Comparison of ENCODE assay signal across 11 cellular contexts in genomic region chr17:46769531-46770438, GRCh38. TPM values are rescaled to one million over a fixed set of nuclear protein-coding genes. Genes with fewer than 3 reads are reported as not detected.
A peak's percentile ranks its signal among the peaks of the same experiment; 100 is the strongest.
DNase-seq lines count a peak whose midpoint lies in the region; ATAC-seq and TF ChIP-seq lines count a peak whose summit lies in the region.
"Had no signal": no experiment of that assay in that cellular context is flagged by ENCODE, and none has a peak within 500 bp of the region (broad histone marks: within the 10 kb centered on the region; RNA-seq: fewer than 3 reads in every experiment).

No MANE protein-coding gene starts in this region.

- H3K27me3 ChIP-seq in mesendoderm (ENCODE audit: insufficient read depth, low read length, poor library complexity), result no peaks in the 10 kb centered on the region
- no peaks in the 10 kb centered on the region for H3K27me3 ChIP-seq in thoracic aorta (replicated peaks; ENCODE audit: insufficient read depth)
- H3K27me3 ChIP-seq: cardiac muscle cell had no signal

- no peak overlapping the region for H3K23ac ChIP-seq in mesendoderm (ENCODE audit: low read length)

- CTCF ChIA-PET in activated naive CD4-positive, alpha-beta T cell treated with anti-CD3 and anti-CD28 coated beads for 36 hours (lab: Charles Lee), result interaction anchor here (0.7 kb wide), 1 partner anchor 13 kb away, joined by 3 read pairs; no protein-coding TSS in a partner anchor
- CTCF ChIA-PET in HEK293T (lab: Yijun Ruan, JAX), result no interaction called here

- peak overlapping the region; percentile 11 for H3K4ac ChIP-seq in mesendoderm (ENCODE audit: low read depth, low read length)

- H3K27ac ChIP-seq in mesendoderm (ENCODE audit: low read depth, low read length) (peak overlapping the region; percentile 98), thoracic aorta (no peak overlapping the region)
- H3K27ac ChIP-seq: C4-2B, cardiac muscle cell had no signal

- H3K4me3 ChIP-seq in mesendoderm (ENCODE audit: low read length) (no peak overlapping the region), thoracic aorta (peak overlapping the region; percentile 67)

- peaks cover 21% of the 10 kb centered on the region for H3K79me2 ChIP-seq in mesendoderm (ENCODE audit: control insufficient read depth, insufficient read depth, low read length)

- peak; percentile 18 for DNase-seq in activated naive CD4-positive, alpha-beta T cell treated with anti-CD3 and anti-CD28 coated beads for 36 hours
- DNase-seq in activated naive CD4-positive, alpha-beta T cell treated with anti-CD3 and anti-CD28 coated beads, Interleukin-2, amount 50 U/mL, for 16 hours, result no peak
- peak; percentile 37 for DNase-seq in activated naive CD8-positive, alpha-beta T cell treated with anti-CD3 and anti-CD28 coated beads, Interleukin-2, amount 10 ng/mL, durations not matched to agents 7 days and 5 days
- DNase-seq in mesendoderm (no peak), thoracic aorta (ENCODE audit: low spot score) (no peak), SIG-M5 (lab: John Stamatoyannopoulos, UW) (no peak), HEK293T (ENCODE audit: extremely low spot score) (no peak)
- DNase-seq: NCI-H2107 had no signal

- no peak overlapping the region for H2BK120ac ChIP-seq in mesendoderm (ENCODE audit: low read depth, low read length)

- TF ChIP-seq CTCF in thoracic aorta (IDR thresholded peaks at IDR 0.05), result no peak

- no peak overlapping the region for H4K8ac ChIP-seq in mesendoderm (ENCODE audit: low read depth, low read length)

- H3K18ac ChIP-seq in mesendoderm (ENCODE audit: low read length), result peak overlapping the region; percentile 95

- WGBS in mesendoderm (ENCODE audit: extremely low coverage, insufficient coverage, low lambda C conversion rate), result no CpG with 5 or more reads among the region's 56 CpGs

- H3K4me1 Mint-ChIP-seq in activated naive CD4-positive, alpha-beta T cell treated with anti-CD3 and anti-CD28 coated beads for 36 hours (ENCODE audit: low read depth), result peaks cover 12% of the 10 kb centered on the region
- peaks cover 16% of the 10 kb centered on the region for H3K4me1 Mint-ChIP-seq in activated naive CD8-positive, alpha-beta T cell treated with anti-CD3 and anti-CD28 coated beads, Interleukin-2, amount 10 ng/mL, durations not matched to agents 7 days and 5 days

- H3K4me1 ChIP-seq in mesendoderm (ENCODE audit: control insufficient read depth, low read depth, low read length) (peaks cover 25% of the 10 kb centered on the region), thoracic aorta (ENCODE audit: control insufficient read depth in 1 of 2, low read depth in 2 of 2) (peaks cover 5 to 22% of the 10 kb centered on the region in 2 donors)

- H2BK5ac ChIP-seq in mesendoderm (ENCODE audit: low read length), result peak overlapping the region; percentile 44

- H3K79me1 ChIP-seq in mesendoderm (ENCODE audit: low read length), result peaks cover 38% of the 10 kb centered on the region

- no peaks in the 10 kb centered on the region for H3K36me3 Mint-ChIP-seq in activated naive CD4-positive, alpha-beta T cell treated with anti-CD3 and anti-CD28 coated beads for 36 hours (ENCODE audit: low read depth)
- H3K36me3 Mint-ChIP-seq in activated naive CD8-positive, alpha-beta T cell treated with anti-CD3 and anti-CD28 coated beads, Interleukin-2, amount 10 ng/mL, durations not matched to agents 7 days and 5 days, result no peaks in the 10 kb centered on the region

- POLR2A ChIA-PET in activated naive CD8-positive, alpha-beta T cell treated with anti-CD3 and anti-CD28 coated beads, Interleukin-2, amount 10 ng/mL, durations not matched to agents 7 days and 5 days (lab: Charles Lee), result interaction anchor here (0.6 kb wide), 1 partner anchor 24 kb away, joined by 5 read pairs; no protein-coding TSS in a partner anchor
- POLR2A ChIA-PET in HEK293T (lab: Yijun Ruan, JAX), result interaction anchor here (1.0 kb wide), 1 partner anchor 11 kb away, joined by 3 read pairs; no protein-coding TSS in a partner anchor

- intact Hi-C loops in activated naive CD4-positive, alpha-beta T cell treated with anti-CD3 and anti-CD28 coated beads for 36 hours (cut with micrococcal nuclease), result no loop called here

- H3K36me3 ChIP-seq in mesendoderm (ENCODE audit: control insufficient read depth, insufficient read depth, low read length), result peaks cover 16% of the 10 kb centered on the region
- H3K36me3 ChIP-seq in thoracic aorta, result no peaks in the 10 kb centered on the region
- H3K36me3 ChIP-seq: cardiac muscle cell had no signal

- no peaks in the 10 kb centered on the region for H3K9me3 ChIP-seq in thoracic aorta

- ATAC-seq in activated naive CD8-positive, alpha-beta T cell treated with anti-CD3 and anti-CD28 coated beads, Interleukin-2, amount 10 ng/mL, durations not matched to agents 7 days and 5 days (ENCODE audit: low read depth), result no peak
- no peak for ATAC-seq in thoracic aorta (ENCODE audit: insufficient number of reproducible peaks, low FRiP score, low read depth)
- no peak for ATAC-seq in GM21619 (IDR thresholded peaks at IDR 0.05; ENCODE audit: unreplicated experiment)

- no peak overlapping the region for H4K5ac ChIP-seq in mesendoderm (ENCODE audit: low read length)

- H3K27ac Mint-ChIP-seq in activated naive CD4-positive, alpha-beta T cell treated with anti-CD3 and anti-CD28 coated beads for 36 hours, result no peak overlapping the region
- no peak overlapping the region for H3K27ac Mint-ChIP-seq in activated naive CD8-positive, alpha-beta T cell treated with anti-CD3 and anti-CD28 coated beads, Interleukin-2, amount 10 ng/mL, durations not matched to agents 7 days and 5 days

- H3K27me3 Mint-ChIP-seq in activated naive CD4-positive, alpha-beta T cell treated with anti-CD3 and anti-CD28 coated beads for 36 hours (ENCODE audit: low read depth), result peaks cover 31% of the 10 kb centered on the region
- peaks cover 34% of the 10 kb centered on the region for H3K27me3 Mint-ChIP-seq in activated naive CD8-positive, alpha-beta T cell treated with anti-CD3 and anti-CD28 coated beads, Interleukin-2, amount 10 ng/mL, durations not matched to agents 7 days and 5 days

- no peaks in the 10 kb centered on the region for H3K9me3 Mint-ChIP-seq in activated naive CD4-positive, alpha-beta T cell treated with anti-CD3 and anti-CD28 coated beads for 36 hours
- H3K9me3 Mint-ChIP-seq in activated naive CD8-positive, alpha-beta T cell treated with anti-CD3 and anti-CD28 coated beads, Interleukin-2, amount 10 ng/mL, durations not matched to agents 7 days and 5 days, result no peaks in the 10 kb centered on the region

- H3K56ac ChIP-seq in mesendoderm (ENCODE audit: low read length), result peak overlapping the region; percentile 88

- no peak overlapping the region for H3K4me3 Mint-ChIP-seq in activated naive CD4-positive, alpha-beta T cell treated with anti-CD3 and anti-CD28 coated beads for 36 hours
- H3K4me3 Mint-ChIP-seq in activated naive CD8-positive, alpha-beta T cell treated with anti-CD3 and anti-CD28 coated beads, Interleukin-2, amount 10 ng/mL, durations not matched to agents 7 days and 5 days, result no peak overlapping the region

- no peak overlapping the region for H2BK15ac ChIP-seq in mesendoderm (replicated peaks; ENCODE audit: low read depth)

- peak overlapping the region; percentile 79 for H3K9ac ChIP-seq in mesendoderm (ENCODE audit: low read length)

- no peak overlapping the region for H3K4me2 ChIP-seq in mesendoderm (ENCODE audit: low read length)

- H2AK5ac ChIP-seq in mesendoderm (ENCODE audit: low read length), result peak overlapping the region; percentile 35

TF ChIP-seq in HEK293T, 16 proteins besides CTCF, POLR2A, EP300 and RAD21:
- TF ChIP-seq BHLHE40 (IDR thresholded peaks at IDR 0.05; ENCODE audit: borderline replicate concordance) (no peak), FOXK2 (IDR thresholded peaks at IDR 0.05) (no peak), HDGF (IDR thresholded peaks at IDR 0.05; ENCODE audit: borderline replicate concordance) (no peak), NFRKB (IDR thresholded peaks at IDR 0.05) (no peak), ZNF384 (IDR thresholded peaks at IDR 0.05) (no peak)

RNA-seq across cellular contexts. Expression of gene WNT3, which starts 48.7 kb away (rescaled TPM):
- total RNA-seq in activated naive CD4-positive, alpha-beta T cell treated with anti-CD3 and anti-CD28 coated beads for 36 hours, result not detected
- not detected for total RNA-seq in activated naive CD8-positive, alpha-beta T cell treated with anti-CD3 and anti-CD28 coated beads, Interleukin-2, amount 10 ng/mL, durations not matched to agents 7 days and 5 days
- polyA plus RNA-seq in mesendoderm (2013, experiment 1 of 2), result 50.0 TPM
- polyA plus RNA-seq in mesendoderm (2013, experiment 2 of 2), result 49.3 TPM
- under 1 TPM; 0.27 to 0.35 TPM for total RNA-seq in thoracic aorta

Comparison
In these comparisons a context has a peak if more than half of its experiments do, and no peak if none do; other contexts are left out.
1. DNase-seq: peak in activated naive CD4-positive, alpha-beta T cell treated with anti-CD3 and anti-CD28 coated beads for 36 hours (single experiment) and activated naive CD8-positive, alpha-beta T cell treated with anti-CD3 and anti-CD28 coated beads, Interleukin-2, amount 10 ng/mL, durations not matched to agents 7 days and 5 days (single experiment); none in activated naive CD4-positive, alpha-beta T cell treated with anti-CD3 and anti-CD28 coated beads, Interleukin-2, amount 50 U/mL, for 16 hours (single experiment), mesendoderm (single experiment), thoracic aorta (single experiment), SIG-M5 (single experiment) and HEK293T (single experiment).